ENCODE assay signal across 21 cellular contexts in genomic region chr4:5052726-5053425, GRCh38. TPM values are rescaled to one million over a fixed set of nuclear protein-coding genes. Genes with fewer than 3 reads are reported as not detected.
DNase-seq lines count a peak whose midpoint lies in the region; ATAC-seq and TF ChIP-seq lines count a peak whose summit lies in the region.
"Had no signal": no experiment of that assay in that cellular context is flagged by ENCODE, and none has a peak within 500 bp of the region (broad histone marks: within the 10 kb centered on the region; RNA-seq: fewer than 3 reads in every experiment).

No MANE protein-coding gene starts in this region.

- no peaks in the 10 kb centered on the region for H3K9me3 ChIP-seq in DND-41 (ENCODE audit: insufficient read depth, low read length, severe bottlenecking)
- no peaks in the 10 kb centered on the region for H3K9me3 ChIP-seq in SK-N-MC (ENCODE audit: low read depth, low read length)
- H3K9me3 ChIP-seq in hepatocyte (ENCODE audit: low read depth): no peaks in the 10 kb centered on the region
- no peaks in the 10 kb centered on the region for H3K9me3 ChIP-seq in heart left ventricle
- H3K9me3 ChIP-seq: breast epithelium had no signal

- peaks cover 5% of the 10 kb centered on the region for H3K36me3 Mint-ChIP-seq in osteocyte (ENCODE audit: unreplicated experiment)
- H3K36me3 Mint-ChIP-seq: CD4-positive, alpha-beta memory T cell had no signal

- H3K27ac ChIP-seq in DND-41 (ENCODE audit: low read length): peak overlapping the region; percentile 73
- no peak overlapping the region for H3K27ac ChIP-seq in SK-N-MC
- no peak overlapping the region for H3K27ac ChIP-seq in hepatocyte
- no peak overlapping the region for H3K27ac ChIP-seq in heart left ventricle
- H3K27ac ChIP-seq: breast epithelium, parathyroid adenoma had no signal

- no peak for ATAC-seq in DND-41 (ENCODE audit: insufficient read depth, low read depth)
- no peak for ATAC-seq in heart left ventricle
- ATAC-seq in GM19467 (IDR thresholded peaks at IDR 0.05; ENCODE audit: unreplicated experiment): no peak
- ATAC-seq: activated CD4-positive, CD25-positive, alpha-beta regulatory T cell treated with anti-CD3 and anti-CD28 coated beads, Interleukin-2, amount 50 U/mL, for 24 hours had no signal

- H3K27me3 Mint-ChIP-seq in osteocyte (ENCODE audit: unreplicated experiment): no peaks in the 10 kb centered on the region

- 74% methylated on average over 6 of the region's 6 CpGs for WGBS in hepatocyte (ENCODE audit: low lambda C conversion rate, missing lambda C conversion rate)
- 61 to 77% (median 70%) methylated on average over 6 of the region's 6 CpGs for WGBS in heart left ventricle, 4 donors

- H3K79me2 ChIP-seq in DND-41 (ENCODE audit: insufficient read depth, low read length) (peaks cover 26% of the 10 kb centered on the region), hepatocyte (no peaks in the 10 kb centered on the region)
- H3K79me2 ChIP-seq: parathyroid adenoma had no signal

- H3K4me1 ChIP-seq in DND-41 (ENCODE audit: insufficient read depth, low read length) (peaks cover 35% of the 10 kb centered on the region), hepatocyte (ENCODE audit: insufficient read depth) (peaks cover 6% of the 10 kb centered on the region), heart left ventricle (peaks cover 0 to 22% (median 10%) of the 10 kb centered on the region in 12 donors)
- H3K4me1 ChIP-seq: parathyroid adenoma had no signal

- peak overlapping the region; percentile 74; the same call in 1 of the 2 replicates for H2AFZ ChIP-seq in DND-41 (ENCODE audit: low read depth, low read length)
- no peak overlapping the region for H2AFZ ChIP-seq in hepatocyte

- H3K4me3 Mint-ChIP-seq in osteocyte (ENCODE audit: unreplicated experiment): peak overlapping the region; percentile 94
- H3K4me3 Mint-ChIP-seq: T-helper 1 cell treated with Interleukin-12 subunit alpha and Interleukin-12 subunit beta and Interleukin-4 antibody, amounts not matched to agents 30 μg/mL and 1 μg/mL, for 36 hours had no signal

- H3K4me2 ChIP-seq in DND-41 (ENCODE audit: insufficient read depth, low read length): peak overlapping the region; percentile 80
- H3K4me2 ChIP-seq in hepatocyte: peak overlapping the region; percentile 99

- H3K36me3 ChIP-seq in DND-41 (ENCODE audit: insufficient read depth, low read length): peaks cover 5% of the 10 kb centered on the region; the same call in 1 of the 2 replicates
- no peaks in the 10 kb centered on the region for H3K36me3 ChIP-seq in SK-N-MC (ENCODE audit: insufficient read depth, low read length)
- H3K36me3 ChIP-seq in hepatocyte (replicated peaks; ENCODE audit: insufficient read depth, low read depth): no peaks in the 10 kb centered on the region
- no peaks in the 10 kb centered on the region for H3K36me3 ChIP-seq in heart left ventricle
- H3K36me3 ChIP-seq: breast epithelium had no signal

- H3K9me2 ChIP-seq in hepatocyte (replicated peaks; ENCODE audit: insufficient read depth): no peaks in the 10 kb centered on the region

- intact Hi-C loops in heart left ventricle (cut with DNase I): loop anchor here in 8 of 10 donors (5.0 to 10.0 kb wide), 7 partner anchors 89 to 759 kb away; no protein-coding TSS in a partner anchor

- peaks cover 35% of the 10 kb centered on the region for H3K4me1 Mint-ChIP-seq in osteocyte (ENCODE audit: unreplicated experiment)

- no peak for TF ChIP-seq POLR2A in heart left ventricle (IDR thresholded peaks at IDR 0.05)

- H3K4me3 ChIP-seq in DND-41 (ENCODE audit: low read depth in 1 of 2, low read length in 2 of 2): peak overlapping the region in 1 of 2 experiments; percentile 61; a peak in 2 of 4 replicates
- peak overlapping the region; percentile 97 for H3K4me3 ChIP-seq in SK-N-MC
- no peak overlapping the region for H3K4me3 ChIP-seq in hepatocyte
- no peak overlapping the region for H3K4me3 ChIP-seq in heart left ventricle

- H4K20me1 ChIP-seq in DND-41 (ENCODE audit: insufficient read depth, low read length): peaks cover 6% of the 10 kb centered on the region; the same call in 1 of the 2 replicates
- no peaks in the 10 kb centered on the region for H4K20me1 ChIP-seq in hepatocyte (ENCODE audit: insufficient read depth, poor library complexity, severe bottlenecking)

- peak overlapping the region; percentile 85 for H3K27ac Mint-ChIP-seq in osteocyte (ENCODE audit: unreplicated experiment)
- H3K27ac Mint-ChIP-seq: CD4-positive, alpha-beta memory T cell; T-helper 1 cell treated with Interleukin-12 subunit alpha and Interleukin-12 subunit beta and Interleukin-4 antibody, amounts not matched to agents 30 μg/mL and 1 μg/mL, for 36 hours had no signal

- H3K9me3 Mint-ChIP-seq in osteocyte (ENCODE audit: unreplicated experiment): no peaks in the 10 kb centered on the region
- H3K9me3 Mint-ChIP-seq: T-helper 1 cell treated with Interleukin-12 subunit alpha and Interleukin-12 subunit beta and Interleukin-4 antibody, amounts not matched to agents 30 μg/mL and 1 μg/mL, for 36 hours had no signal

- no peak for DNase-seq in DND-41
- no peak for DNase-seq in SK-N-MC (ENCODE audit: low read depth, low spot score)
- no peak for DNase-seq in hepatocyte (ENCODE audit: low spot score)
- peak; percentile 60 for DNase-seq in osteocyte (ENCODE audit: extremely low spot score, unreplicated experiment)
- DNase-seq in GM10248 (ENCODE audit: extremely low spot score): no peak
- no peak for DNase-seq in heart left ventricle
- no peak for DNase-seq in activated CD4-positive, alpha-beta T cell treated with anti-CD3 and anti-CD28 coated beads, Interleukin-2, amount 50 U/mL, for 1 hour
- DNase-seq: activated naive CD4-positive, alpha-beta T cell treated with anti-CD3 and anti-CD28 coated beads, Interleukin-2, amount 50 U/mL, for 16 hours; CD4-positive, alpha-beta memory T cell; effector memory CD4-positive, alpha-beta T cell; GDM1; mesendoderm; NCI-H1694; NCI-H774; RPMI8226 had no signal

- H3K9ac ChIP-seq in DND-41 (ENCODE audit: low read depth, low read length) (peak overlapping the region; percentile 71), SK-N-MC (ENCODE audit: insufficient read length) (no peak overlapping the region)
- H3K9ac ChIP-seq: parathyroid adenoma had no signal

- H3K27me3 ChIP-seq in DND-41 (ENCODE audit: insufficient read depth, low read length, poor library complexity) (peaks cover 4% of the 10 kb centered on the region), hepatocyte (peaks cover 29% of the 10 kb centered on the region), heart left ventricle (peaks cover 3 to 33% (median 18%) of the 10 kb centered on the region in 9 donors)
- H3K27me3 ChIP-seq: breast epithelium had no signal

- CTCF ChIA-PET in GM10248 (lab: Yijun Ruan, JAX): interaction anchor here (0.9 kb wide), 1 partner anchor 38 kb away, joined by 3 read pairs; no protein-coding TSS in a partner anchor

- POLR2A ChIA-PET in GM10248 (lab: Yijun Ruan, JAX): no interaction called here

- no peak for TF ChIP-seq CTCF in DND-41 (IDR thresholded peaks at IDR 0.05; ENCODE audit: borderline replicate concordance, extremely low read depth, low read length, poor library complexity, severe bottlenecking)
- no peak for TF ChIP-seq CTCF in hepatocyte (IDR thresholded peaks at IDR 0.05; ENCODE audit: poor library complexity)
- TF ChIP-seq CTCF in osteocyte (IDR thresholded peaks at IDR 0.05): no peak
- no peak for TF ChIP-seq CTCF in GM10248 (IDR thresholded peaks at IDR 0.05; ENCODE audit: control extremely low read depth, extremely low read depth, low read depth, missing control alignments)
- TF ChIP-seq CTCF in heart left ventricle (IDR thresholded peaks at IDR 0.05): no peak

RNA-seq across cellular contexts. Expression of gene STK32B, which starts 1.6 kb away (rescaled TPM):
- 1.6 and 3.9 TPM in 2 replicates for total RNA-seq in hepatocyte
- polyA plus RNA-seq in hepatocyte: 0.51 and 1.00 TPM in 2 replicates
- 44.3 and 46.9 TPM in 2 replicates for total RNA-seq in osteocyte
- 1 to 10 TPM in 2 of 9 donors, under 1 TPM in 7; 0.13 to 2.0 (median 0.27) TPM for total RNA-seq in heart left ventricle
- polyA plus RNA-seq in heart left ventricle: under 1 TPM; 0.08 to 0.14 TPM
- total RNA-seq: CD4-positive, alpha-beta memory T cell had no signal
- polyA plus RNA-seq: CD4-positive, alpha-beta memory T cell had no signal

RNA-seq across cellular contexts. Expression of gene CYTL1, which starts 33.6 kb away (rescaled TPM):
- total RNA-seq in hepatocyte (37.4 and 52.3 TPM in 2 replicates), osteocyte (82.4 and 86.8 TPM in 2 replicates), heart left ventricle (1 to 10 TPM in 1 of 9 donors, under 1 TPM in 2, not detected in 6; 0.78 to 2.5 (median 0.93) TPM)
- polyA plus RNA-seq in hepatocyte (39.1 and 55.4 TPM in 2 replicates), heart left ventricle (not detected)
- total RNA-seq: CD4-positive, alpha-beta memory T cell; LHCN-M2 had no signal
- polyA plus RNA-seq: CD4-positive, alpha-beta memory T cell had no signal

Comparison
In these comparisons a context has a peak if more than half of its experiments do, and no peak if none do; other contexts are left out.
1. RNA of gene CYTL1, which starts 33.6 kb away (total RNA-seq): 82.4 to 86.8 TPM in osteocyte and 37.4 to 52.3 TPM in hepatocyte; 0.78 to 2.5 TPM in heart left ventricle; every median in the first group is over 10 times any median in the second.